In the genomic region with DNA sequence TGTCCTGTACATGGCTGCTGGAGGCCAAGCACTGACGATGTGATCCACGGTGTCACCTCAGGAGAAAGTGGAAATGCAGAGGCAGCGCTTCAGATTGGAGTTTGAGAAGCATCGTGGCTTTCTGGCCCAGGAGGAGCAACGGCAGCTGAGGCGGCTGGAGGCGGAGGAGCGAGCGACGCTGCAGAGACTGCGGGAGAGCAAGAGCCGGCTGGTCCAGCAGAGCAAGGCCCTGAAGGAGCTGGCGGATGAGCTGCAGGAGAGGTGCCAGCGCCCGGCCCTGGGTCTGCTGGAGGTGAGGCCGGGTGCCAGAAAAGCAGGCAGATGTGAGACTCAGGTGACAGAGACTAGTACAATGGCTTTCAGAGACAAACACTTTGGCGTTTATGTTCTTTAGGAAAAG, we compare ENCODE assay signal across 9 cellular contexts. TPM values are rescaled to one million over a fixed set of nuclear protein-coding genes. Genes with fewer than 3 reads are reported as not detected.
"Had no signal": no experiment of that assay in that cellular context is flagged by ENCODE, and none has a peak within 500 bp of the region (broad histone marks: within the 10 kb centered on the region; RNA-seq: fewer than 3 reads in every experiment).

No MANE protein-coding gene starts in this region.

- ATAC-seq: HCT116, K562 had no signal

- H3K27ac ChIP-seq: GM23248 had no signal

- H3K9ac ChIP-seq: GM23248 had no signal

- H3K4me3 ChIP-seq: GM23248, HAP-1, K562 had no signal

- H3K9me3 ChIP-seq: HAP-1 had no signal

- H3K4me1 ChIP-seq: HAP-1 had no signal

- DNase-seq: GM23248, GOT3, H7, IMR-90 had no signal

- H2AFZ ChIP-seq: GM23248 had no signal

RNA-seq across cellular contexts. Expression of a gene that starts 7.7 kb away (rescaled TPM):
- total RNA-seq: GM23248, H4, HT-29 had no signal
- polyA plus RNA-seq: GM23248 had no signal

RNA-seq across cellular contexts. Expression of a gene that starts 22.9 kb away (rescaled TPM):
- total RNA-seq: GM23248, H4, H7, HT-29, IMR-90, K562 had no signal
- polyA plus RNA-seq: GM23248, IMR-90, K562 had no signal

RNA-seq across cellular contexts. Expression of a gene that starts 30.7 kb away (rescaled TPM):
- total RNA-seq: GM23248, H4, H7, HT-29 had no signal
- polyA plus RNA-seq: GM23248 had no signal

RNA-seq across cellular contexts. Expression of a gene that starts 40.7 kb away (rescaled TPM):
- total RNA-seq: GM23248, H4, H7, HT-29, IMR-90, K562 had no signal
- polyA plus RNA-seq: GM23248, IMR-90, K562 had no signal

RNA-seq across cellular contexts. Expression of a gene that starts 55.4 kb away (rescaled TPM):
- total RNA-seq: GM23248, H7, HT-29, IMR-90 had no signal
- polyA plus RNA-seq: GM23248, IMR-90 had no signal
